1 cellular context compared by ENCODE assay signal in genomic region chr17:39027440-39028035, GRCh38.
TF ChIP-seq lines count a peak whose summit lies in the region.

No MANE protein-coding gene starts in this region.

TF ChIP-seq in H1, 55 proteins besides CTCF, POLR2A, EP300 and RAD21:
- TF ChIP-seq SRF (IDR thresholded peaks at IDR 0.05; ENCODE audit: low read depth, low read length) (no peak), RBBP5 (IDR thresholded peaks at IDR 0.05; ENCODE audit: borderline replicate concordance, low read depth, low read length) (no peak), ZNF274 (IDR thresholded peaks at IDR 0.05; ENCODE audit: borderline replicate concordance, extremely low read depth, low read length) (no peak), TEAD4 (IDR thresholded peaks at IDR 0.05; ENCODE audit: low read depth, low read length) (no peak), TBP (IDR thresholded peaks at IDR 0.05; ENCODE audit: low read depth, low read length) (no peak), USF2 (IDR thresholded peaks at IDR 0.05; ENCODE audit: low read length) (no peak), JUND (IDR thresholded peaks at IDR 0.05; ENCODE audit: low read length) (no peak), TAF7 (optimal IDR thresholded peaks at IDR 0.05; ENCODE audit: borderline replicate concordance, low read depth, low read length) (no peak), MAFK (IDR thresholded peaks at IDR 0.05; ENCODE audit: low read depth, low read length) (no peak), HDAC6 (IDR thresholded peaks at IDR 0.05; ENCODE audit: low read depth, low read length) (no peak), CBX5 (IDR thresholded peaks at IDR 0.05; ENCODE audit: low read depth, low read length) (no peak), ATF3 (IDR thresholded peaks at IDR 0.05; ENCODE audit: insufficient read depth, low read depth, low read length) (no peak), BRCA1 (IDR thresholded peaks at IDR 0.05; ENCODE audit: low read depth, low read length) (no peak), SIX5 (IDR thresholded peaks at IDR 0.05; ENCODE audit: low read depth, low read length) (no peak), NANOG (IDR thresholded peaks at IDR 0.05; ENCODE audit: insufficient read depth, low read depth, low read length, poor library complexity, severe bottlenecking) (no peak), FOSL1 (IDR thresholded peaks at IDR 0.05; ENCODE audit: insufficient read depth, low read depth, low read length) (no peak), KDM5A (IDR thresholded peaks at IDR 0.05; ENCODE audit: low read length) (no peak), ATF2 (IDR thresholded peaks at IDR 0.05; ENCODE audit: low read length) (no peak)
TF ChIP-seq in H1: peak in this region for 0.
